Comparison of ENCODE assay signal across 14 cellular contexts in the genomic region with DNA sequence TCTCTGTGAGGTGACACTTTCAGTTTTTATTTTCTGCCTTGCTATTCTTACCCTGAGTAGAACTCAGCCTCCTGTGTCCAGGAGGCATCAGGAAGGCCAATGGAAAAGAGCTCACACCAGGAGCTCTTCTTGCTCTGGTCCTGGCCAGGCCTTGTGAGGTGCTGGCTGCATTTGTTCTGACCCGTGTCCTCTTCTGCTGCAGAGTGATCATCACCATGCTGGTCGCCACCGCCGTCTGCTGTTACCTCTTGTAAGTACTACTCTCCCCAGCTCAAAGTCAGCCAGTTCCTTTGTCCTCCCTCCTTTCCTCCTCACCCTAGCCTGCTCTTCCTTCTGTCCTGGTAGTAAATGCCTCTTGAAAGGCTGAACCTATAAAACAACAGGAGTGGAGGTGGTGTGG. TPM values are rescaled to one million over a fixed set of nuclear protein-coding genes. Genes with fewer than 3 reads are reported as not detected.
DNase-seq lines count a peak whose midpoint lies in the region; ATAC-seq and TF ChIP-seq lines count a peak whose summit lies in the region.
"Had no signal": no experiment of that assay in that cellular context is flagged by ENCODE, and none has a peak within 500 bp of the region (broad histone marks: within the 10 kb centered on the region; RNA-seq: fewer than 3 reads in every experiment).

No MANE protein-coding gene starts in this region.

- H3K4me2 ChIP-seq in BLaER1 (peak overlapping the region; percentile 97), DOHH2 (ENCODE audit: low read length) (peak overlapping the region; percentile 74), GM23338 (no peak overlapping the region)

- no peaks in the 10 kb centered on the region for H3K27me3 Mint-ChIP-seq in activated naive CD8-positive, alpha-beta T cell treated with anti-CD3 and anti-CD28 coated beads for 36 hours
- peaks cover 4% of the 10 kb centered on the region for H3K27me3 Mint-ChIP-seq in mesothelial cell of epicardium (ENCODE audit: low read depth)
- H3K27me3 Mint-ChIP-seq in GM23338 (ENCODE audit: insufficient read depth, low read depth, poor library complexity) = peaks cover 15% of the 10 kb centered on the region

- no peak overlapping the region for H3K4me3 ChIP-seq in BLaER1
- peak overlapping the region; percentile 86; the same call in 1 of the 2 replicates for H3K4me3 ChIP-seq in DOHH2 (ENCODE audit: low read length)
- H3K4me3 ChIP-seq in GM23338 = no peak overlapping the region
- H3K4me3 ChIP-seq: cardiac muscle cell, esophagus squamous epithelium had no signal

- peaks cover 10% of the 10 kb centered on the region; the same call in 1 of the 2 replicates for H3F3A ChIP-seq in DOHH2 (ENCODE audit: control insufficient read depth, insufficient read depth)
- peaks cover 11% of the 10 kb centered on the region; the same call in 1 of the 2 replicates for H3F3A ChIP-seq in GM23338 (replicated peaks; ENCODE audit: low read depth)

- no peaks in the 10 kb centered on the region for H3K9me3 Mint-ChIP-seq in activated naive CD8-positive, alpha-beta T cell treated with anti-CD3 and anti-CD28 coated beads for 36 hours
- H3K9me3 Mint-ChIP-seq in mesothelial cell of epicardium (no peaks in the 10 kb centered on the region), GM23338 (no peaks in the 10 kb centered on the region)

- peaks cover 23% of the 10 kb centered on the region; the same call in 1 of the 2 replicates for H3K36me3 ChIP-seq in BLaER1
- peaks cover 6% of the 10 kb centered on the region for H3K36me3 ChIP-seq in DOHH2 (ENCODE audit: control insufficient read depth, low read length)
- H3K36me3 ChIP-seq in GM23338 (ENCODE audit: insufficient read depth) = no peaks in the 10 kb centered on the region
- H3K36me3 ChIP-seq: BE2C, cardiac muscle cell had no signal

- H4K20me1 ChIP-seq in BLaER1 (no peaks in the 10 kb centered on the region), DOHH2 (ENCODE audit: control insufficient read depth, insufficient read depth, low read depth, low read length) (peaks cover 2% of the 10 kb centered on the region; the same call in 1 of the 2 replicates), GM23338 (replicated peaks; ENCODE audit: insufficient read depth) (0 out of 2 replicates have a peak, but pooled peaks cover 4% of the 10 kb centered on the region)

- peak overlapping the region; percentile 89 for H3K4me3 Mint-ChIP-seq in activated naive CD8-positive, alpha-beta T cell treated with anti-CD3 and anti-CD28 coated beads for 36 hours
- H3K4me3 Mint-ChIP-seq in mesothelial cell of epicardium (peak overlapping the region; percentile 76), GM23338 (no peak overlapping the region)

- ATAC-seq in GM23338 = no peak
- no peak for ATAC-seq in Right ventricle myocardium superior (ENCODE audit: poor library complexity)

- intact Hi-C loops in posterior cingulate gyrus (cut with DNase I) = loop anchor here (10.0 kb wide), 1 partner anchor 509 kb away; no protein-coding TSS in a partner anchor
- intact Hi-C loops in Right ventricle myocardium superior (cut with DNase I) = no loop called here

- no peak overlapping the region for H2AFZ ChIP-seq in GM23338

- H3K4me1 ChIP-seq in BLaER1 (peaks cover 48% of the 10 kb centered on the region), DOHH2 (ENCODE audit: control insufficient read depth, low read length) (peaks cover 36% of the 10 kb centered on the region), GM23338 (ENCODE audit: insufficient read depth) (peaks cover 6% of the 10 kb centered on the region; the same call in 1 of the 2 replicates)

- peaks cover 7% of the 10 kb centered on the region; the same call in 1 of the 2 replicates for H3K27me3 ChIP-seq in BLaER1
- no peaks in the 10 kb centered on the region for H3K27me3 ChIP-seq in DOHH2 (ENCODE audit: control insufficient read depth, low read length)
- H3K27me3 ChIP-seq in GM23338 (ENCODE audit: insufficient read depth) = peaks cover 24% of the 10 kb centered on the region
- H3K27me3 ChIP-seq: BE2C, esophagus squamous epithelium had no signal

- H3K79me2 ChIP-seq in DOHH2 (ENCODE audit: control insufficient read depth, low read length) = peaks cover 21% of the 10 kb centered on the region
- no peaks in the 10 kb centered on the region for H3K79me2 ChIP-seq in GM23338 (replicated peaks; ENCODE audit: insufficient read depth)

- no peak overlapping the region for H3K9ac ChIP-seq in BLaER1

- H3K27ac Mint-ChIP-seq in activated naive CD8-positive, alpha-beta T cell treated with anti-CD3 and anti-CD28 coated beads for 36 hours = no peak overlapping the region
- H3K27ac Mint-ChIP-seq in mesothelial cell of epicardium = no peak overlapping the region
- no peak overlapping the region for H3K27ac Mint-ChIP-seq in GM23338

- no peak overlapping the region for H3K27ac ChIP-seq in BLaER1
- no peak overlapping the region for H3K27ac ChIP-seq in DOHH2 (ENCODE audit: low read depth, low read length)
- H3K27ac ChIP-seq in GM23338 (ENCODE audit: low read depth) = no peak overlapping the region
- H3K27ac ChIP-seq: cardiac muscle cell, esophagus squamous epithelium had no signal

- peaks cover 39% of the 10 kb centered on the region for H3K36me3 Mint-ChIP-seq in activated naive CD8-positive, alpha-beta T cell treated with anti-CD3 and anti-CD28 coated beads for 36 hours
- H3K36me3 Mint-ChIP-seq in mesothelial cell of epicardium (no peaks in the 10 kb centered on the region), GM23338 (ENCODE audit: low read depth) (no peaks in the 10 kb centered on the region)

- TF ChIP-seq CTCF in DOHH2 (IDR thresholded peaks at IDR 0.05; ENCODE audit: low read depth, low read length, poor library complexity, severe bottlenecking) (no peak), mesothelial cell of epicardium (IDR thresholded peaks at IDR 0.05; ENCODE audit: unreplicated experiment) (no peak), GM23338 (conservative IDR thresholded peaks at IDR 0.05; ENCODE audit: low read depth in 2 of 2) (no peak)

- no peak for DNase-seq in activated naive CD8-positive, alpha-beta T cell treated with anti-CD3 and anti-CD28 coated beads for 36 hours
- DNase-seq in mesothelial cell of epicardium (ENCODE audit: low spot score in 2 of 2, unreplicated experiment in 2 of 2) (no peak), GM23338 (ENCODE audit: low spot score) (no peak), posterior cingulate gyrus (no peak), Right ventricle myocardium superior (no peak), AG08395 (ENCODE audit: low spot score) (no peak)
- DNase-seq: activated effector memory CD4-positive, alpha-beta T cell treated with anti-CD3 and anti-CD28 coated beads, Interleukin-2, amount 50 U/mL, for 16 hours; BE2C; esophagus squamous epithelium; NCI-H1417 treated with DMSO at 0.1 percent for 48 hours; SHP77 treated with DMSO at 0.1 percent for 48 hours had no signal

- H3K4me1 Mint-ChIP-seq in activated naive CD8-positive, alpha-beta T cell treated with anti-CD3 and anti-CD28 coated beads for 36 hours = peaks cover 50% of the 10 kb centered on the region
- H3K4me1 Mint-ChIP-seq in mesothelial cell of epicardium (peaks cover 21% of the 10 kb centered on the region), GM23338 (peaks cover 18% of the 10 kb centered on the region; the same call in 2 of the 3 replicates)

- H3K9me3 ChIP-seq in BLaER1 = no peaks in the 10 kb centered on the region
- H3K9me3 ChIP-seq in DOHH2 (ENCODE audit: control insufficient read depth, insufficient read depth, low read length) = no peaks in the 10 kb centered on the region
- H3K9me3 ChIP-seq: BE2C, esophagus squamous epithelium had no signal

- H3K9me2 ChIP-seq in DOHH2 (replicated peaks; ENCODE audit: control insufficient read depth, low read length) = no peaks in the 10 kb centered on the region
- no peaks in the 10 kb centered on the region for H3K9me2 ChIP-seq in GM23338 (ENCODE audit: insufficient read depth)

TF ChIP-seq in GM23338, 12 proteins besides CTCF, POLR2A, EP300 and RAD21:
- TF ChIP-seq POLR2AphosphoS5 (IDR thresholded peaks at IDR 0.05; ENCODE audit: low read depth) (no peak), STAT1 (IDR thresholded peaks at IDR 0.05; ENCODE audit: unreplicated experiment) (no peak), JUNB (IDR thresholded peaks at IDR 0.05; ENCODE audit: unreplicated experiment) (no peak)

RNA-seq across cellular contexts. Expression of a gene that starts 1.6 kb away (rescaled TPM):
- 10 to 100 TPM; 59.2 to 64.0 TPM for total RNA-seq in activated naive CD8-positive, alpha-beta T cell treated with anti-CD3 and anti-CD28 coated beads for 36 hours
- total RNA-seq in mesothelial cell of epicardium = 27.1 to 30.0 TPM (median 28.3 TPM) in 3 replicates
- 18.8 and 34.7 TPM in 2 replicates for total RNA-seq in GM23338 (2014; rRNA removed; shearing (Covaris generic))
- polyA plus RNA-seq in GM23338 (2016; fragmentation: Nextera tagmentation; extraction: Ambion mirVana) = 14.8 and 15.6 TPM in 2 replicates
- 121 TPM for total RNA-seq in Right ventricle myocardium superior

RNA-seq across cellular contexts. Expression of a gene that starts 37.2 kb away (rescaled TPM):
- 1 to 10 TPM; 5.9 to 7.0 TPM for total RNA-seq in activated naive CD8-positive, alpha-beta T cell treated with anti-CD3 and anti-CD28 coated beads for 36 hours
- total RNA-seq in mesothelial cell of epicardium = 27.4 to 31.6 TPM (median 27.7 TPM) in 3 replicates
- 1.6 and 2.3 TPM in 2 replicates for total RNA-seq in GM23338 (2014; rRNA removed; shearing (Covaris generic))
- 0.64 and 0.94 TPM in 2 replicates for polyA plus RNA-seq in GM23338 (2016; fragmentation: Nextera tagmentation; extraction: Ambion mirVana)
- total RNA-seq in Right ventricle myocardium superior = 12.2 TPM
